Comparison of ENCODE assay signal across 18 cellular contexts in genomic region chr1:14467112-14467511, GRCh38.
A peak's percentile ranks its signal among the peaks of the same experiment; 100 is the strongest.
DNase-seq lines count a peak whose midpoint lies in the region; TF ChIP-seq lines count a peak whose summit lies in the region.
"Had no signal": no experiment of that assay in that cellular context is flagged by ENCODE, and none has a peak within 500 bp of the region (broad histone marks: within the 10 kb centered on the region; RNA-seq: fewer than 3 reads in every experiment).

No MANE protein-coding gene starts in this region.

- DNase-seq in HFFc6 = no peak
- DNase-seq in endothelial cell (ENCODE audit: low spot score) = no peak
- DNase-seq in progenitor cell of endocrine pancreas (ENCODE audit: low spot score, unreplicated experiment) = no peak
- DNase-seq in GM13976 (ENCODE audit: low spot score) = no peak
- no peak for DNase-seq in activated naive CD4-positive, alpha-beta T cell treated with Interleukin-2 at 50 U/mL for 16 hours
- no peak for DNase-seq in HUDEP-2 (lab: John Stamatoyannopoulos, UW; ENCODE audit: unreplicated experiment in 76 of 76)
- DNase-seq in CD1c-positive myeloid dendritic cell (ENCODE audit: extremely low spot score) = no peak
- DNase-seq: Calu3; CD4-positive, alpha-beta memory T cell; COR-L47; DMS53; DMS79 treated with DMSO at 0.1 percent for 48 hours; GF-D8; GM23248; H7; HCEC 1CT had no signal

- no peaks in the 10 kb centered on the region for H3K27me3 Mint-ChIP-seq in HFFc6 (ENCODE audit: insufficient read depth)
- H3K27me3 Mint-ChIP-seq in endothelial cell (ENCODE audit: unreplicated experiment) = peaks cover 1% of the 10 kb centered on the region
- peaks cover 9% of the 10 kb centered on the region for H3K27me3 Mint-ChIP-seq in progenitor cell of endocrine pancreas
- H3K27me3 Mint-ChIP-seq: B cell had no signal

- H3K27ac Mint-ChIP-seq in HFFc6 (no peak overlapping the region), endothelial cell (ENCODE audit: unreplicated experiment) (no peak overlapping the region), progenitor cell of endocrine pancreas (no peak overlapping the region)
- H3K27ac Mint-ChIP-seq: B cell; CD14-positive monocyte; CD4-positive, alpha-beta memory T cell had no signal

- no peaks in the 10 kb centered on the region for H3K4me1 Mint-ChIP-seq in HFFc6 (ENCODE audit: low read depth)
- no peaks in the 10 kb centered on the region for H3K4me1 Mint-ChIP-seq in endothelial cell (ENCODE audit: unreplicated experiment)
- peaks cover 2% of the 10 kb centered on the region for H3K4me1 Mint-ChIP-seq in progenitor cell of endocrine pancreas (ENCODE audit: low read depth)
- H3K4me1 Mint-ChIP-seq: B cell; CD14-positive monocyte; CD4-positive, alpha-beta memory T cell had no signal

- H3K4me3 Mint-ChIP-seq in HFFc6 = no peak overlapping the region
- no peak overlapping the region for H3K4me3 Mint-ChIP-seq in endothelial cell (ENCODE audit: unreplicated experiment)
- H3K4me3 Mint-ChIP-seq in progenitor cell of endocrine pancreas (ENCODE audit: low read depth) = no peak overlapping the region
- H3K4me3 Mint-ChIP-seq: B cell; CD14-positive monocyte; CD4-positive, alpha-beta memory T cell had no signal

- in situ Hi-C loops in GM13976 (cut with MboI; ENCODE audit: low sequenced_read_pairs, unreplicated experiment) = no loop called here

- no peaks in the 10 kb centered on the region; the same call in 1 of the 2 replicates for H3K36me3 Mint-ChIP-seq in HFFc6 (ENCODE audit: low read depth)
- no peaks in the 10 kb centered on the region for H3K36me3 Mint-ChIP-seq in endothelial cell (ENCODE audit: low read depth, unreplicated experiment)
- H3K36me3 Mint-ChIP-seq in progenitor cell of endocrine pancreas (ENCODE audit: insufficient read depth) = no peaks in the 10 kb centered on the region
- H3K36me3 Mint-ChIP-seq: CD14-positive monocyte; CD4-positive, alpha-beta memory T cell had no signal

- TF ChIP-seq CTCF in HFFc6 (IDR thresholded peaks at IDR 0.05) (peak; percentile 45), endothelial cell (IDR thresholded peaks at IDR 0.05; ENCODE audit: unreplicated experiment) (peak; percentile 31), progenitor cell of endocrine pancreas (IDR thresholded peaks at IDR 0.05; ENCODE audit: unreplicated experiment) (peak; percentile 21), GM13976 (IDR thresholded peaks at IDR 0.05; ENCODE audit: borderline replicate concordance, control extremely low read depth, extremely low read depth, insufficient read depth, missing control alignments) (no peak)

- H3K9me3 Mint-ChIP-seq in HFFc6 (peaks cover 38% of the 10 kb centered on the region), endothelial cell (ENCODE audit: unreplicated experiment) (no peaks in the 10 kb centered on the region), progenitor cell of endocrine pancreas (ENCODE audit: low read depth) (no peaks in the 10 kb centered on the region)
